ENCODE assay signal across 8 cellular contexts in the genomic region with DNA sequence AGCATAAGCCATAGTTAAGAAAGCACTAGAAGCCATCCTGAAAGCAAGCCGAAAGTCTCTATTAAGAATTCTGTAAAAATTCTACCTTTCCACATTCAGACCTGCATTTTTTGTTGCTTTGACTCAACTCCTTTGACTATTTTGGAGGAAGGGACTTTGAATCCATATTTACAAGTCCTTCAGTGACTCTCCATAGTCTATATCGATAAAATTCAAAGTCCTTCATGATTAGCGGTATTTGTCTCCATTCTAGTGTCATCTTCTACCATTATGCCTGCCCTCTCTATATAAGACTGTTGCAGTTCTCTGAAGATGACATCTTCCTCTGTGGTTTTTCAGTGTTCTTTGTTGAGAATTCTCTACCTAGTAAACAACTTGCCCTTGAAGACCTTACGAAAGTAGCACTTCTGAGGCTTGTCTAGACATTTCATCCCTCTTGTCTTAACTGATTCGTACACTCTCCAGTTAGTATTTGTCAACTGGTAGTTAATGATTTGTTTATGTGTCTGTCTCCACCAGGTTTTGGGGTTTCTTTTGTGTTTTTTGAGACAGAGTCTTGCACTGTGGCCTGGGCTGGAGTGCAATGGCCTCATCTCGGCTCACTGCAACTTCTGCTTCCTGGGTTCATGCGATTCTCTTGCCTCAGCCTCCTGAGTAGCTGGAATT. TPM values are rescaled to one million over a fixed set of nuclear protein-coding genes. Genes with fewer than 3 reads are reported as not detected.
DNase-seq lines count a peak whose midpoint lies in the region; ATAC-seq and TF ChIP-seq lines count a peak whose summit lies in the region.

No MANE protein-coding gene starts in this region.

- H3K36me3 Mint-ChIP-seq in activated CD4-positive, alpha-beta T cell treated with anti-CD3 and anti-CD28 coated beads, Interleukin-2, amount 10 ng/mL, durations not matched to agents 7 days and 5 days (ENCODE audit: low read depth), result peaks cover 19% of the 10 kb centered on the region
- no peaks in the 10 kb centered on the region for H3K36me3 Mint-ChIP-seq in immature natural killer cell

- peak overlapping the region in 1 of 2 donors; percentile 86 for H3K4me3 ChIP-seq in tibial artery

- H3K4me1 Mint-ChIP-seq in activated CD4-positive, alpha-beta T cell treated with anti-CD3 and anti-CD28 coated beads, Interleukin-2, amount 10 ng/mL, durations not matched to agents 7 days and 5 days, result peaks cover 50% of the 10 kb centered on the region
- H3K4me1 Mint-ChIP-seq in immature natural killer cell, result peaks cover 35 to 39% of the 10 kb centered on the region in 2 donors

- H3K9me3 ChIP-seq in tibial artery, result no peaks in the 10 kb centered on the region

- CTCF ChIA-PET in activated CD4-positive, alpha-beta T cell treated with anti-CD3 and anti-CD28 coated beads, Interleukin-2, amount 10 ng/mL, durations not matched to agents 7 days and 5 days (lab: Charles Lee), result no interaction called here

- H3K4me1 ChIP-seq in tibial artery, result peaks cover 0 to 33% (median 17%) of the 10 kb centered on the region in 4 donors

- peak overlapping the region; percentile 99 for H3K27ac Mint-ChIP-seq in activated CD4-positive, alpha-beta T cell treated with anti-CD3 and anti-CD28 coated beads, Interleukin-2, amount 10 ng/mL, durations not matched to agents 7 days and 5 days
- H3K27ac Mint-ChIP-seq in immature natural killer cell, result peak overlapping the region in 5 of 6 donors; percentile 97 to 99 (median 98)

- peak; percentile 57 for ATAC-seq in HG02798 (IDR thresholded peaks at IDR 0.05; ENCODE audit: poor library complexity, unreplicated experiment)

- no peak overlapping the region for H3K27ac ChIP-seq in tibial artery

- no peaks in the 10 kb centered on the region for H3K36me3 ChIP-seq in tibial artery

- intact Hi-C loops in tibial artery (cut with DNase I; ENCODE audit: low total_unique reads), result no loop called here

- H3K4me3 Mint-ChIP-seq in activated CD4-positive, alpha-beta T cell treated with anti-CD3 and anti-CD28 coated beads, Interleukin-2, amount 10 ng/mL, durations not matched to agents 7 days and 5 days, result peak overlapping the region; percentile 86
- H3K4me3 Mint-ChIP-seq in immature natural killer cell, result peak overlapping the region; percentile 95 to 98 (median 96)

- H3K27me3 ChIP-seq in tibial artery, result no peaks in the 10 kb centered on the region

- DNase-seq in activated CD4-positive, alpha-beta T cell treated with anti-CD3 and anti-CD28 coated beads, Interleukin-2, amount 10 ng/mL, durations not matched to agents 7 days and 5 days, result peak; percentile 35
- no peak for DNase-seq in activated CD4-positive, alpha-beta T cell treated with anti-CD3 and anti-CD28 coated beads, Interleukin-2, amount 50 U/mL, for 48 hours
- peak in 4 of 5 donors; percentile 11 to 74 (median 26) for DNase-seq in T-helper 1 cell
- DNase-seq in immature natural killer cell, result peak; percentile 76 to 83 (median 82)
- no peak for DNase-seq in hypothalamus (lab: John Stamatoyannopoulos, UW)
- no peak for DNase-seq in NOMO-1 treated with DMSO at 0.1 percent for 48 hours (lab: John Stamatoyannopoulos, UW; ENCODE audit: unreplicated experiment)
- no peak for DNase-seq in tibial artery

- no peaks in the 10 kb centered on the region for H3K9me3 Mint-ChIP-seq in activated CD4-positive, alpha-beta T cell treated with anti-CD3 and anti-CD28 coated beads, Interleukin-2, amount 10 ng/mL, durations not matched to agents 7 days and 5 days
- peaks cover 0 to 2% (median 0%) of the 10 kb centered on the region in 6 donors for H3K9me3 Mint-ChIP-seq in immature natural killer cell

- POLR2A ChIA-PET in activated CD4-positive, alpha-beta T cell treated with anti-CD3 and anti-CD28 coated beads, Interleukin-2, amount 10 ng/mL, durations not matched to agents 7 days and 5 days (lab: Charles Lee), result interaction anchor here (0.7 kb wide), 1 partner anchor 22 kb away, joined by 4 read pairs; no protein-coding TSS in a partner anchor

- no peak for TF ChIP-seq CTCF in tibial artery (IDR thresholded peaks at IDR 0.05)

- H3K27me3 Mint-ChIP-seq in activated CD4-positive, alpha-beta T cell treated with anti-CD3 and anti-CD28 coated beads, Interleukin-2, amount 10 ng/mL, durations not matched to agents 7 days and 5 days, result no peaks in the 10 kb centered on the region
- peaks cover 14 to 32% (median 32%) of the 10 kb centered on the region in 3 donors for H3K27me3 Mint-ChIP-seq in immature natural killer cell (ENCODE audit: low read depth in 3 of 3)

RNA-seq across cellular contexts. Expression of a gene that starts 1.7 kb away (rescaled TPM):
- total RNA-seq in activated CD4-positive, alpha-beta T cell treated with anti-CD3 and anti-CD28 coated beads, Interleukin-2, amount 10 ng/mL, durations not matched to agents 7 days and 5 days, result 10 to 100 TPM; 86.4 to 93.1 TPM
- polyA plus RNA-seq in immature natural killer cell, result 100 to 1,000 TPM in 2 of 3 donors, 10 to 100 TPM in 1; 81.3 to 118 (median 103) TPM

Comparison
In these comparisons a context has a peak if more than half of its experiments do, and no peak if none do; other contexts are left out.
1. DNase-seq: peak in activated CD4-positive, alpha-beta T cell treated with anti-CD3 and anti-CD28 coated beads, Interleukin-2, amount 10 ng/mL, durations not matched to agents 7 days and 5 days (single experiment), T-helper 1 cell (4 of 5) and immature natural killer cell (3 of 3); none in activated CD4-positive, alpha-beta T cell treated with anti-CD3 and anti-CD28 coated beads, Interleukin-2, amount 50 U/mL, for 48 hours (0 of 2), hypothalamus (0 of 51), NOMO-1 treated with DMSO at 0.1 percent for 48 hours (single experiment) and tibial artery (0 of 2).